ENCODE assay signal across 8 cellular contexts in genomic region chr1:110337704-110338199, GRCh38. TPM values are rescaled to one million over a fixed set of nuclear protein-coding genes. Genes with fewer than 3 reads are reported as not detected.
DNase-seq lines count a peak whose midpoint lies in the region; ATAC-seq and TF ChIP-seq lines count a peak whose summit lies in the region.

No MANE protein-coding gene starts in this region.

- peak overlapping the region; percentile 96 for H3K9ac ChIP-seq in NT2/D1 (ENCODE audit: insufficient read length, low read depth)

- TF ChIP-seq CTCF in heart right ventricle (IDR thresholded peaks at IDR 0.05) (no peak), sigmoid colon (IDR thresholded peaks at IDR 0.05) (no peak)

- H3K9me3 ChIP-seq in NT2/D1 (ENCODE audit: insufficient read depth, low read length) (no peaks in the 10 kb centered on the region), heart right ventricle (no peaks in the 10 kb centered on the region), sigmoid colon (no peaks in the 10 kb centered on the region)

- peak; percentile 68 for DNase-seq in NCI-H510A treated with DMSO at 0.1 percent for 48 hours (lab: John Stamatoyannopoulos, UW)
- DNase-seq in NCI-H510A (lab: John Stamatoyannopoulos, UW): no peak
- peak; percentile 15 for DNase-seq in NT2/D1 (ENCODE audit: low read depth, low spot score)
- DNase-seq in activated gamma-delta T cell treated with Interleukin-2 at 50 U/mL for 16 hours: peak; percentile 19
- DNase-seq in heart right ventricle: peak; percentile 36 to 48
- peak; percentile 78 for DNase-seq in sigmoid colon
- DNase-seq in cerebellar nuclear complex (lab: John Stamatoyannopoulos, UW): no peak

- 1 to 3% methylated on average over 21 of the region's 21 CpGs for WGBS in heart right ventricle, 2 donors
- WGBS in sigmoid colon, 2 donors: 1% methylated on average over 21 of the region's 21 CpGs

- H3K4me1 ChIP-seq in NT2/D1 (ENCODE audit: insufficient read depth, insufficient read length) (peaks cover 8% of the 10 kb centered on the region), heart right ventricle (peaks cover 16 to 50% (median 37%) of the 10 kb centered on the region in 9 donors), sigmoid colon (peaks cover 0 to 40% (median 40%) of the 10 kb centered on the region in 4 donors)

- H3K4me3 ChIP-seq in NT2/D1 (ENCODE audit: insufficient read length, low read depth) (peak overlapping the region; percentile 98), heart right ventricle (peak overlapping the region; percentile 47 to 98 (median 80)), sigmoid colon (peak overlapping the region; percentile 65 to 95 (median 77))

- H3K27me3 ChIP-seq in NT2/D1 (ENCODE audit: insufficient read depth, insufficient read length): no peaks in the 10 kb centered on the region
- no peaks in the 10 kb centered on the region for H3K27me3 ChIP-seq in heart right ventricle
- no peaks in the 10 kb centered on the region for H3K27me3 ChIP-seq in sigmoid colon

- ATAC-seq in heart right ventricle (peak in 1 of 8 donors; percentile 2), GM21619 (IDR thresholded peaks at IDR 0.05; ENCODE audit: unreplicated experiment) (no peak)

- intact Hi-C loops in heart right ventricle (cut with DNase I): loop anchor here in 6 of 10 donors (2.0 to 10.0 kb wide), 3 partner anchors 67 to 70 kb away; partner anchors contain the start of gene LAMTOR5 (in 6 of the 6)
- intact Hi-C loops in sigmoid colon (cut with DNase I): no loop called here

- H3K36me3 ChIP-seq in NT2/D1 (ENCODE audit: insufficient read depth, insufficient read length, low read length) (peaks cover 28% of the 10 kb centered on the region), heart right ventricle (peaks cover 0 to 24% (median 5%) of the 10 kb centered on the region in 9 donors), sigmoid colon (peaks cover 0 to 17% (median 3%) of the 10 kb centered on the region in 4 donors)

- no peak for TF ChIP-seq EP300 in sigmoid colon (IDR thresholded peaks at IDR 0.05)

- TF ChIP-seq POLR2A in sigmoid colon (IDR thresholded peaks at IDR 0.05): no peak

- H3K27ac ChIP-seq in heart right ventricle (peak overlapping the region; percentile 95 to 100 (median 98)), sigmoid colon (peak overlapping the region; percentile 95 to 98 (median 97))

RNA-seq across cellular contexts. Expression of gene RBM15, which starts 1.4 kb away (rescaled TPM):
- total RNA-seq in heart right ventricle (10 to 100 TPM; 15.4 to 22.3 (median 19.4) TPM), sigmoid colon (10 to 100 TPM; 23.2 to 32.1 (median 25.5) TPM)
- polyA plus RNA-seq in heart right ventricle (1 to 10 TPM; 1.4 to 5.9 TPM), sigmoid colon (1 to 10 TPM; 1.8 to 8.9 (median 2.5) TPM)

RNA-seq across cellular contexts. Expression of gene SLC16A4, which starts 53.1 kb away (rescaled TPM):
- total RNA-seq in heart right ventricle (1 to 10 TPM; 1.3 to 3.5 (median 2.4) TPM), sigmoid colon (10 to 100 TPM in 1 of 4 donors, 1 to 10 TPM in 3; 3.7 to 10.2 (median 7.5) TPM)
- polyA plus RNA-seq in heart right ventricle (1 to 10 TPM; 1.5 to 3.4 TPM), sigmoid colon (1 to 10 TPM in 2 of 3 donors, not detected in 1; 1.6 to 3.0 TPM)

Comparison
In these comparisons a context has a peak if more than half of its experiments do, and no peak if none do; other contexts are left out.
1. DNase-seq: peak in NCI-H510A treated with DMSO at 0.1 percent for 48 hours (single experiment), NT2/D1 (single experiment), activated gamma-delta T cell treated with Interleukin-2 at 50 U/mL for 16 hours (single experiment), heart right ventricle (2 of 2) and sigmoid colon (single experiment); none in NCI-H510A (single experiment) and cerebellar nuclear complex (0 of 2).
2. Peak in every context shown above with its lines, with median percentiles within 50 percentile points of each other: H3K4me3 ChIP-seq.